Comparison of ENCODE assay signal across 10 cellular contexts in genomic region chr12:52063986-52064649, GRCh38. TPM values are rescaled to one million over a fixed set of nuclear protein-coding genes. Genes with fewer than 3 reads are reported as not detected.
DNase-seq lines count a peak whose midpoint lies in the region; ATAC-seq and TF ChIP-seq lines count a peak whose summit lies in the region.
"Had no signal": no experiment of that assay in that cellular context is flagged by ENCODE, and none has a peak within 500 bp of the region (broad histone marks: within the 10 kb centered on the region; RNA-seq: fewer than 3 reads in every experiment).

No MANE protein-coding gene starts in this region.

- H3K79me2 ChIP-seq in GM23248 (ENCODE audit: insufficient read depth) = no peaks in the 10 kb centered on the region

- no peak overlapping the region; the same call in 1 of the 2 replicates for H3K4me3 ChIP-seq in GM23248
- no peak overlapping the region for H3K4me3 ChIP-seq in astrocyte of the spinal cord (ENCODE audit: low read depth, low read length)
- no peak overlapping the region for H3K4me3 ChIP-seq in foreskin fibroblast (ENCODE audit: low read depth in 1 of 2, low read length in 2 of 2)
- no peak overlapping the region for H3K4me3 ChIP-seq in skeletal muscle cell (ENCODE audit: low read depth, low read length)
- no peak overlapping the region for H3K4me3 ChIP-seq in lower leg skin (ENCODE audit: low read depth, poor library complexity, severe bottlenecking)

- in situ Hi-C loops in GM23248 (cut with MboI) (no loop called here), astrocyte of the spinal cord (cut with HindIII; ENCODE audit: low sequenced_read_pairs) (no loop called here)

- H3K36me3 Mint-ChIP-seq in activated T-helper 2 cell treated with anti-CD3 and anti-CD28 coated beads, Interferon-gamma antibody, Interleukin-2, Interleukin-4, amounts not matched to agents 10 μg/mL and 5 μg/mL and 100 μg/mL, durations not matched to agents 14 hours and 24 hours and 36 hours (ENCODE audit: low read depth) = peaks cover 8% of the 10 kb centered on the region
- H3K36me3 Mint-ChIP-seq: activated naive CD8-positive, alpha-beta T cell treated with anti-CD3 and anti-CD28 coated beads, Interleukin-2, amount 10 ng/mL, durations not matched to agents 7 days and 5 days had no signal

- no peaks in the 10 kb centered on the region for H3K27me3 ChIP-seq in GM23248 (replicated peaks; ENCODE audit: insufficient read depth)

- 13% methylated on average over 12 of the region's 12 CpGs for WGBS in GM23248 (ENCODE audit: low coverage in 1 of 2, low lambda C conversion rate in 2 of 2, missing lambda C conversion rate in 2 of 2), 2 experiments
- 51 to 57% methylated on average over 9 to 12 of the region's 12 CpGs for WGBS in lower leg skin, 2 donors

- H4K20me1 ChIP-seq in GM23248 (ENCODE audit: insufficient read depth) = no peaks in the 10 kb centered on the region

- peaks cover 10% of the 10 kb centered on the region for H3K4me1 Mint-ChIP-seq in activated T-helper 2 cell treated with anti-CD3 and anti-CD28 coated beads, Interferon-gamma antibody, Interleukin-2, Interleukin-4, amounts not matched to agents 10 μg/mL and 5 μg/mL and 100 μg/mL, durations not matched to agents 14 hours and 24 hours and 36 hours (ENCODE audit: low read depth)

- intact Hi-C loops in activated T-helper 2 cell treated with anti-CD3 and anti-CD28 coated beads, Interferon-gamma antibody, Interleukin-2, Interleukin-4, amounts not matched to agents 10 μg/mL and 5 μg/mL and 100 μg/mL, durations not matched to agents 14 hours and 24 hours and 36 hours (cut with micrococcal nuclease) = no loop called here
- intact Hi-C loops in lower leg skin (cut with DNase I; ENCODE audit: low total_unique reads) = no loop called here

- no peaks in the 10 kb centered on the region for H3K36me3 ChIP-seq in GM23248 (ENCODE audit: low read depth)

- peak; percentile 96 for DNase-seq in GM23248
- DNase-seq in astrocyte of the spinal cord (ENCODE audit: low read depth, low spot score) = peak; percentile 86
- peak; percentile 93 to 95 for DNase-seq in foreskin fibroblast
- peak; percentile 88 for DNase-seq in skeletal muscle cell (ENCODE audit: low read depth)
- DNase-seq in activated T-helper 2 cell treated with anti-CD3 and anti-CD28 coated beads, Interferon-gamma antibody, Interleukin-2, Interleukin-4, amounts not matched to agents 10 μg/mL and 5 μg/mL and 100 μg/mL, durations not matched to agents 14 hours and 24 hours and 36 hours (ENCODE audit: low spot score) = no peak
- no peak for DNase-seq in lower leg skin (ENCODE audit: low spot score in 2 of 2)
- DNase-seq: activated naive CD8-positive, alpha-beta T cell treated with anti-CD3 and anti-CD28 coated beads, Interleukin-2, amount 10 ng/mL, durations not matched to agents 7 days and 5 days; NCI-H146 had no signal

- TF ChIP-seq CTCF in astrocyte of the spinal cord (IDR thresholded peaks at IDR 0.05; ENCODE audit: low read depth, low read length) (no peak), foreskin fibroblast (IDR thresholded peaks at IDR 0.05; ENCODE audit: low read depth, low read length) (no peak), lower leg skin (IDR thresholded peaks at IDR 0.05) (no peak)

- ATAC-seq in GM19397 (IDR thresholded peaks at IDR 0.05; ENCODE audit: unreplicated experiment) = no peak
- ATAC-seq in activated CD4-positive, CD25-positive, alpha-beta regulatory T cell treated with anti-CD3 and anti-CD28 coated beads, Interleukin-2, amount 50 U/mL, for 24 hours = no peak

- H3K4me2 ChIP-seq in GM23248 (ENCODE audit: unreplicated experiment) = peak overlapping the region; percentile 18

- H2AFZ ChIP-seq in GM23248 = peak overlapping the region; percentile 63

- no peak overlapping the region for H3K4me3 Mint-ChIP-seq in activated T-helper 2 cell treated with anti-CD3 and anti-CD28 coated beads, Interferon-gamma antibody, Interleukin-2, Interleukin-4, amounts not matched to agents 10 μg/mL and 5 μg/mL and 100 μg/mL, durations not matched to agents 14 hours and 24 hours and 36 hours (ENCODE audit: low read depth)
- H3K4me3 Mint-ChIP-seq: activated naive CD8-positive, alpha-beta T cell treated with anti-CD3 and anti-CD28 coated beads, Interleukin-2, amount 10 ng/mL, durations not matched to agents 7 days and 5 days had no signal

- H3K27ac ChIP-seq in GM23248 = peak overlapping the region; percentile 95

- H3K4me1 ChIP-seq in GM23248 (ENCODE audit: insufficient read depth) = peaks cover 16% of the 10 kb centered on the region

- H3F3A ChIP-seq in GM23248 (ENCODE audit: insufficient read depth) = 0 out of 2 replicates have a peak, but pooled peaks cover 11% of the 10 kb centered on the region

- H3K9ac ChIP-seq in GM23248 = peak overlapping the region; percentile 83

- no peak overlapping the region for H3K27ac Mint-ChIP-seq in activated T-helper 2 cell treated with anti-CD3 and anti-CD28 coated beads, Interferon-gamma antibody, Interleukin-2, Interleukin-4, amounts not matched to agents 10 μg/mL and 5 μg/mL and 100 μg/mL, durations not matched to agents 14 hours and 24 hours and 36 hours
- H3K27ac Mint-ChIP-seq: activated naive CD8-positive, alpha-beta T cell treated with anti-CD3 and anti-CD28 coated beads, Interleukin-2, amount 10 ng/mL, durations not matched to agents 7 days and 5 days had no signal

- H3K9me3 Mint-ChIP-seq in activated T-helper 2 cell treated with anti-CD3 and anti-CD28 coated beads, Interferon-gamma antibody, Interleukin-2, Interleukin-4, amounts not matched to agents 10 μg/mL and 5 μg/mL and 100 μg/mL, durations not matched to agents 14 hours and 24 hours and 36 hours = no peaks in the 10 kb centered on the region
- H3K9me3 Mint-ChIP-seq: activated naive CD8-positive, alpha-beta T cell treated with anti-CD3 and anti-CD28 coated beads, Interleukin-2, amount 10 ng/mL, durations not matched to agents 7 days and 5 days had no signal

- H3K9me3 ChIP-seq in GM23248 (ENCODE audit: low read depth) = no peaks in the 10 kb centered on the region

- H3K9me2 ChIP-seq in GM23248 (ENCODE audit: insufficient read depth) = no peaks in the 10 kb centered on the region

- TF ChIP-seq POLR2A in lower leg skin (IDR thresholded peaks at IDR 0.05) = no peak

- H3K27me3 Mint-ChIP-seq in activated T-helper 2 cell treated with anti-CD3 and anti-CD28 coated beads, Interferon-gamma antibody, Interleukin-2, Interleukin-4, amounts not matched to agents 10 μg/mL and 5 μg/mL and 100 μg/mL, durations not matched to agents 14 hours and 24 hours and 36 hours (ENCODE audit: low read depth) = peaks cover 1% of the 10 kb centered on the region

RNA-seq across cellular contexts. Expression of gene ATG101, which starts 5.7 kb away (rescaled TPM):
- 113 and 139 TPM in 2 replicates for total RNA-seq in GM23248 (2014; rRNA removed; shearing (Covaris generic))
- 77.3 and 77.9 TPM in 2 replicates for polyA plus RNA-seq in GM23248 (2016; fragmentation: Nextera tagmentation; extraction: Ambion mirVana)
- total RNA-seq in activated T-helper 2 cell treated with anti-CD3 and anti-CD28 coated beads, Interferon-gamma antibody, Interleukin-2, Interleukin-4, amounts not matched to agents 10 μg/mL and 5 μg/mL and 100 μg/mL, durations not matched to agents 14 hours and 24 hours and 36 hours = 44.6 and 45.9 TPM in 2 replicates
- 10 to 100 TPM; 42.6 to 71.6 (median 55.2) TPM for total RNA-seq in lower leg skin

RNA-seq across cellular contexts. Expression of gene NR4A1, which starts 12.9 kb away (rescaled TPM):
- 12.5 and 13.1 TPM in 2 replicates for total RNA-seq in GM23248 (2014; rRNA removed; shearing (Covaris generic))
- polyA plus RNA-seq in GM23248 (2016; fragmentation: Nextera tagmentation; extraction: Ambion mirVana) = 10.2 and 11.1 TPM in 2 replicates
- 134 and 139 TPM in 2 replicates for total RNA-seq in activated T-helper 2 cell treated with anti-CD3 and anti-CD28 coated beads, Interferon-gamma antibody, Interleukin-2, Interleukin-4, amounts not matched to agents 10 μg/mL and 5 μg/mL and 100 μg/mL, durations not matched to agents 14 hours and 24 hours and 36 hours
- 100 to 1,000 TPM in 2 of 4 donors, 10 to 100 TPM in 2; 28.7 to 121 (median 105) TPM for total RNA-seq in lower leg skin

RNA-seq across cellular contexts. Expression of gene SMIM41, which starts 15.4 kb away (rescaled TPM):
- not detected in 2 replicates for total RNA-seq in GM23248 (2014; rRNA removed; shearing (Covaris generic))
- not detected in 2 replicates for polyA plus RNA-seq in GM23248 (2016; fragmentation: Nextera tagmentation; extraction: Ambion mirVana)
- total RNA-seq in activated T-helper 2 cell treated with anti-CD3 and anti-CD28 coated beads, Interferon-gamma antibody, Interleukin-2, Interleukin-4, amounts not matched to agents 10 μg/mL and 5 μg/mL and 100 μg/mL, durations not matched to agents 14 hours and 24 hours and 36 hours = 0.14 and 0.16 TPM in 2 replicates
- under 1 TPM in 1 of 4 donors, not detected in 3; 0.71 TPM for total RNA-seq in lower leg skin
- total RNA-seq: activated naive CD8-positive, alpha-beta T cell treated with anti-CD3 and anti-CD28 coated beads, Interleukin-2, amount 10 ng/mL, durations not matched to agents 7 days and 5 days had no signal

RNA-seq across cellular contexts. Expression of gene TAMALIN, which starts 57.4 kb away (rescaled TPM):
- total RNA-seq in GM23248 (2014; rRNA removed; shearing (Covaris generic)) = 2.2 and 5.9 TPM in 2 replicates
- not detected in 2 replicates for polyA plus RNA-seq in GM23248 (2016; fragmentation: Nextera tagmentation; extraction: Ambion mirVana)
- 6.0 and 6.1 TPM in 2 replicates for total RNA-seq in activated T-helper 2 cell treated with anti-CD3 and anti-CD28 coated beads, Interferon-gamma antibody, Interleukin-2, Interleukin-4, amounts not matched to agents 10 μg/mL and 5 μg/mL and 100 μg/mL, durations not matched to agents 14 hours and 24 hours and 36 hours
- 10 to 100 TPM; 14.6 to 34.2 (median 25.9) TPM for total RNA-seq in lower leg skin

Comparison
In these comparisons a context has a peak if more than half of its experiments do, and no peak if none do; other contexts are left out.
1. DNase-seq: peak in GM23248 (single experiment), astrocyte of the spinal cord (single experiment), foreskin fibroblast (2 of 2) and skeletal muscle cell (single experiment); none in activated T-helper 2 cell treated with anti-CD3 and anti-CD28 coated beads, Interferon-gamma antibody, Interleukin-2, Interleukin-4, amounts not matched to agents 10 μg/mL and 5 μg/mL and 100 μg/mL, durations not matched to agents 14 hours and 24 hours and 36 hours (single experiment) and lower leg skin (0 of 2).